In genomic region chr6:26433680-26434079, GRCh38 we compare ENCODE assay signal across 1 cellular context. TPM values are rescaled to one million over a fixed set of nuclear protein-coding genes. Genes with fewer than 3 reads are reported as not detected.
"Had no signal": no experiment of that assay in that cellular context is flagged by ENCODE, and none has a peak within 500 bp of the region (broad histone marks: within the 10 kb centered on the region; RNA-seq: fewer than 3 reads in every experiment).

No MANE protein-coding gene starts in this region.

RNA-seq across cellular contexts. Expression of gene BTN3A3, which starts 6.6 kb away (rescaled TPM):
- polyA plus RNA-seq: cardiac muscle cell had no signal
